Comparison of ENCODE assay signal across 7 cellular contexts in the genomic region with DNA sequence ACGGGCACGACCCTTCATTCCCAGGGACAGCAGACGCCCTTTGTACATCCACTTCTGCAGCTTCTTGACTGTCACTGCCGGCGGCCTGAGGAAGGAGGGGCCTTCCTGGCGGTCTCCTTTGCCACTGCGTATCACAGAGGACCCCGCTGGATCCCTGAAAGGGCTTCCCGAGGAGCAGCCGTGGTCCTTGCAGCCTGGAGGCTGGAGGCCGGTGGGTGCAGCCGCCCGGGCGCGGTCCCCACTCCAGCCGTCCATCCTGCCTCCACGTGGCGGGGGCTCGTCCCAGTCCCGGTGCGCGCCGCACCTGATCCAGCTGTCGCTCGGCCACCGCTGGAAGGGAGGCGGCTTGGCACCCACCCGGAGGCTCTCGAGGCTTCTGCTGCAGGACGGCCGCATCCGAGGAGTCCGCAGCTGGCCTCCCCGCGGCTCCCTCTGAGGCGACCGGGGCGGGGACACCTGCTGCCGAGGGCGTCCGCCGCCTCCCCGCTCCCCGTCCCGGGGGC. TPM values are rescaled to one million over a fixed set of nuclear protein-coding genes. Genes with fewer than 3 reads are reported as not detected.
DNase-seq lines count a peak whose midpoint lies in the region; ATAC-seq and TF ChIP-seq lines count a peak whose summit lies in the region.

No MANE protein-coding gene starts in this region.

- H3K79me2 ChIP-seq in osteoblast (ENCODE audit: insufficient read depth, low read length), result peaks cover 10% of the 10 kb centered on the region

- H3K4me2 ChIP-seq in osteoblast (ENCODE audit: insufficient read depth, low read length), result peak overlapping the region; percentile 98

- CTCF ChIA-PET in HEK293T (lab: Yijun Ruan, JAX), result interaction anchor here (0.6 kb wide), 2 partner anchors 87 to 696 kb away, joined by 4 to 12 read pairs; no protein-coding TSS in a partner anchor

- ATAC-seq in GM18508 (IDR thresholded peaks at IDR 0.05; ENCODE audit: insufficient read depth, unreplicated experiment) (peak; percentile 7), foreskin keratinocyte (peak; percentile 50)

- DNase-seq in HEK293T (ENCODE audit: extremely low spot score) (peak; percentile 63), NAMALWA (ENCODE audit: low spot score) (peak; percentile 64), foreskin keratinocyte (no peak), osteoblast (ENCODE audit: insufficient read length, low spot score, missing footprints) (peak; percentile 68), vagina (ENCODE audit: extremely low spot score in 2 of 2) (no peak)
- DNase-seq in activated CD8-positive, alpha-beta memory T cell treated with anti-CD3 and anti-CD28 coated beads, Interleukin-2, amount 50 U/mL, for 1 hour (ENCODE audit: extremely low read depth), result peak; percentile 8

- H3K9me3 ChIP-seq in osteoblast (ENCODE audit: low read depth, low read length) (no peaks in the 10 kb centered on the region), vagina (no peaks in the 10 kb centered on the region)

- POLR2A ChIA-PET in HEK293T (lab: Yijun Ruan, JAX), result interaction anchor here (1.0 to 3.7 kb wide), 4 partner anchors 25 to 243 kb away, joined by 3 to 16 read pairs (median 10); partner anchors contain the start of gene C1orf52

- intact Hi-C loops in vagina (cut with DNase I), result loop anchor here (5.0 kb wide), 1 partner anchor 52 kb away; no protein-coding TSS in a partner anchor

- H3K4me3 ChIP-seq in osteoblast (ENCODE audit: insufficient read depth, low read length), result peak overlapping the region; percentile 89
- H3K4me3 ChIP-seq in vagina, result peak overlapping the region; percentile 53 to 68

- no peak for TF ChIP-seq POLR2A in vagina (IDR thresholded peaks at IDR 0.05)

- H3K27me3 ChIP-seq in foreskin keratinocyte (no peaks in the 10 kb centered on the region), osteoblast (ENCODE audit: insufficient read depth, low read length) (no peaks in the 10 kb centered on the region), vagina (no peaks in the 10 kb centered on the region)

- peaks cover 7% of the 10 kb centered on the region for H4K20me1 ChIP-seq in osteoblast (ENCODE audit: insufficient read depth, low read length)

- H3K4me1 ChIP-seq in foreskin keratinocyte, result peaks cover 26% of the 10 kb centered on the region
- peaks cover 39% of the 10 kb centered on the region for H3K4me1 ChIP-seq in osteoblast (ENCODE audit: insufficient read depth, low read length)
- H3K4me1 ChIP-seq in vagina, result peaks cover 57% of the 10 kb centered on the region

- H2AFZ ChIP-seq in osteoblast (ENCODE audit: low read length), result peak overlapping the region; percentile 89

- TF ChIP-seq CTCF in foreskin keratinocyte (conservative IDR thresholded peaks at IDR 0.05), result no peak
- no peak for TF ChIP-seq CTCF in osteoblast (IDR thresholded peaks at IDR 0.05; ENCODE audit: extremely low read depth, low read depth, low read length)
- TF ChIP-seq CTCF in vagina (IDR thresholded peaks at IDR 0.05), result no peak

- H3K27ac ChIP-seq in foreskin keratinocyte (no peak overlapping the region), osteoblast (ENCODE audit: low read depth, low read length) (no peak overlapping the region), vagina (peak overlapping the region; percentile 92)

- H3K36me3 ChIP-seq in osteoblast (ENCODE audit: insufficient read depth, low read length) (no peaks in the 10 kb centered on the region), vagina (no peaks in the 10 kb centered on the region)

TF ChIP-seq in HEK293T, 16 proteins besides CTCF, POLR2A, EP300 and RAD21:
- TF ChIP-seq FOXM1 (IDR thresholded peaks at IDR 0.05; ENCODE audit: borderline replicate concordance) (no peak), L3MBTL2 (conservative IDR thresholded peaks at IDR 0.05) (peak; percentile 19; the same call in 1 of the 2 replicates)

RNA-seq across cellular contexts. Expression of gene SYDE2, which starts 0.4 kb away (rescaled TPM):
- 3.5 and 4.4 TPM in 2 replicates for total RNA-seq in foreskin keratinocyte
- polyA plus RNA-seq in foreskin keratinocyte, result 0.19 and 0.30 TPM in 2 replicates
- total RNA-seq in osteoblast, result 13.0 and 13.8 TPM in 2 replicates
- 4.7 TPM for total RNA-seq in vagina

RNA-seq across cellular contexts. Expression of gene C1orf52, which starts 59.0 kb away (rescaled TPM):
- 21.4 TPM in 2 replicates for total RNA-seq in foreskin keratinocyte
- polyA plus RNA-seq in foreskin keratinocyte, result 18.7 and 21.8 TPM in 2 replicates
- 11.2 and 13.0 TPM in 2 replicates for total RNA-seq in osteoblast
- 13.0 TPM for total RNA-seq in vagina

Comparison
In these comparisons a context has a peak if more than half of its experiments do, and no peak if none do; other contexts are left out.
1. DNase-seq: peak in HEK293T (single experiment), NAMALWA (single experiment), activated CD8-positive, alpha-beta memory T cell treated with anti-CD3 and anti-CD28 coated beads, Interleukin-2, amount 50 U/mL, for 1 hour (single experiment) and osteoblast (single experiment); none in foreskin keratinocyte (0 of 2) and vagina (0 of 2).